ENCODE assay signal across 27 cellular contexts in genomic region chr15:41085029-41085428, GRCh38.
"Had no signal": no experiment of that assay in that cellular context is flagged by ENCODE, and none has a peak within 500 bp of the region (broad histone marks: within the 10 kb centered on the region; RNA-seq: fewer than 3 reads in every experiment).

No MANE protein-coding gene starts in this region.

- H3K27ac Mint-ChIP-seq: dendritic cell treated with granulocyte-macrophage colony-stimulating factor and Interleukin-4, amounts not matched to agents 40 ng/mL and 50 ng/mL, for 4 days; endodermal cell; mesothelial cell of epicardium; nephron; stimulated activated naive CD8-positive, alpha-beta T cell treated with anti-CD3 and anti-CD28 coated beads, Interleukin-15, Interleukin-2, amounts not matched to agents 100 ng/mL and 50 ng/mL, for 24 hours had no signal

- H3K4me3 ChIP-seq: colonic mucosa, esophagus muscularis mucosa, heart right ventricle, left lung, mucosa of descending colon, prostate gland, right atrium auricular region, skin epidermis, spleen, thoracic aorta, tibial nerve, upper lobe of left lung had no signal

- H3K27ac ChIP-seq: colonic mucosa, esophagus muscularis mucosa, foreskin keratinocyte, heart right ventricle, left lung, prostate gland, right atrium auricular region, skin epidermis, thoracic aorta, tibial nerve, upper lobe of left lung had no signal

- H3K36me3 ChIP-seq: prostate gland had no signal

- H3K4me3 Mint-ChIP-seq: dendritic cell treated with granulocyte-macrophage colony-stimulating factor and Interleukin-4, amounts not matched to agents 40 ng/mL and 50 ng/mL, for 4 days; endodermal cell; mesothelial cell of epicardium; naive thymus-derived CD4-positive, alpha-beta T cell; nephron; stimulated activated naive B cell treated with anti-CD40 and anti-IgM and Interleukin-4, amounts not matched to agents 10 μg/mL and 1 μg/mL and 100 μg/mL, for 72 hours; stimulated activated naive CD8-positive, alpha-beta T cell treated with anti-CD3 and anti-CD28 coated beads, Interleukin-15, Interleukin-2, amounts not matched to agents 100 ng/mL and 50 ng/mL, for 24 hours had no signal

- H3K27me3 Mint-ChIP-seq: dendritic cell treated with granulocyte-macrophage colony-stimulating factor and Interleukin-4, amounts not matched to agents 40 ng/mL and 50 ng/mL, for 4 days; naive thymus-derived CD4-positive, alpha-beta T cell; stimulated activated naive B cell treated with anti-CD40 and anti-IgM and Interleukin-4, amounts not matched to agents 10 μg/mL and 1 μg/mL and 100 μg/mL, for 72 hours; stimulated activated naive CD8-positive, alpha-beta T cell treated with anti-CD3 and anti-CD28 coated beads, Interleukin-15, Interleukin-2, amounts not matched to agents 100 ng/mL and 50 ng/mL, for 24 hours had no signal

- ATAC-seq: foreskin keratinocyte; heart right ventricle; left cardiac atrium; left lung; mucosa of descending colon; naive thymus-derived CD4-positive, alpha-beta T cell; stimulated activated naive B cell treated with anti-CD40 and anti-IgM and Interleukin-4, amounts not matched to agents 10 μg/mL and 1 μg/mL and 100 μg/mL, for 72 hours had no signal

- DNase-seq: colonic mucosa; effector CD8-positive, alpha-beta T cell; endodermal cell; foreskin keratinocyte; glutamatergic neuron; heart right ventricle; hippocampal formation; left cardiac atrium; left lung; mesenchymal stem cell; mucosa of descending colon; naive thymus-derived CD4-positive, alpha-beta T cell; nucleus accumbens; spleen; stimulated activated CD4-positive, alpha-beta T cell treated with anti-CD3 and anti-CD28 coated beads, Interleukin-4, amount 100 ng/mL, for 4 hours; stimulated activated naive B cell treated with anti-CD40 and anti-IgM and Interleukin-4, amounts not matched to agents 10 μg/mL and 1 μg/mL and 100 μg/mL, for 72 hours; upper lobe of left lung had no signal

- H3K4me1 Mint-ChIP-seq: endodermal cell, mesothelial cell of epicardium, nephron had no signal

- H3K27me3 ChIP-seq: colonic mucosa, esophagus muscularis mucosa, foreskin keratinocyte, heart right ventricle, left lung, right atrium auricular region, spleen, tibial nerve, upper lobe of left lung had no signal

- H3K9me3 Mint-ChIP-seq: dendritic cell treated with granulocyte-macrophage colony-stimulating factor and Interleukin-4, amounts not matched to agents 40 ng/mL and 50 ng/mL, for 4 days; endodermal cell; mesothelial cell of epicardium; naive thymus-derived CD4-positive, alpha-beta T cell; nephron; stimulated activated naive B cell treated with anti-CD40 and anti-IgM and Interleukin-4, amounts not matched to agents 10 μg/mL and 1 μg/mL and 100 μg/mL, for 72 hours; stimulated activated naive CD8-positive, alpha-beta T cell treated with anti-CD3 and anti-CD28 coated beads, Interleukin-15, Interleukin-2, amounts not matched to agents 100 ng/mL and 50 ng/mL, for 24 hours had no signal

- H3K4me1 ChIP-seq: colonic mucosa, esophagus muscularis mucosa, foreskin keratinocyte, left lung, prostate gland, right atrium auricular region, tibial nerve, upper lobe of left lung had no signal

- H3K9me3 ChIP-seq: colonic mucosa, esophagus muscularis mucosa, heart right ventricle, left lung, mucosa of descending colon, prostate gland, right atrium auricular region, spleen, thoracic aorta, tibial nerve, upper lobe of left lung had no signal
